Comparison of ENCODE assay signal across 1 cellular context in genomic region chr1:40507973-40508372, GRCh38.
TF ChIP-seq lines count a peak whose summit lies in the region.

No MANE protein-coding gene starts in this region.

TF ChIP-seq in endothelial cell of umbilical vein, 7 proteins besides CTCF, POLR2A, EP300 and RAD21:
- no peak for TF ChIP-seq POLR2AphosphoS5 (IDR thresholded peaks at IDR 0.05; ENCODE audit: insufficient read depth, low read depth, low read length)
- no peak for TF ChIP-seq FOS (IDR thresholded peaks at IDR 0.05; ENCODE audit: borderline replicate concordance, insufficient read depth, low read length)
- no peak for TF ChIP-seq EZH2 (IDR thresholded peaks at IDR 0.05; ENCODE audit: borderline replicate concordance, low read depth, low read length, severe bottlenecking)
- TF ChIP-seq GATA2 (IDR thresholded peaks at IDR 0.05; ENCODE audit: insufficient read depth, insufficient read length, low read depth, low read length): no peak
- no peak for TF ChIP-seq MYC (IDR thresholded peaks at IDR 0.05; ENCODE audit: low read depth, low read length)
- TF ChIP-seq MAX (IDR thresholded peaks at IDR 0.05; ENCODE audit: insufficient read depth, insufficient read length): no peak
- TF ChIP-seq JUN (IDR thresholded peaks at IDR 0.05; ENCODE audit: borderline replicate concordance, insufficient read depth, insufficient read length, low read depth): no peak
